1 cellular context compared by ENCODE assay signal in the genomic region with DNA sequence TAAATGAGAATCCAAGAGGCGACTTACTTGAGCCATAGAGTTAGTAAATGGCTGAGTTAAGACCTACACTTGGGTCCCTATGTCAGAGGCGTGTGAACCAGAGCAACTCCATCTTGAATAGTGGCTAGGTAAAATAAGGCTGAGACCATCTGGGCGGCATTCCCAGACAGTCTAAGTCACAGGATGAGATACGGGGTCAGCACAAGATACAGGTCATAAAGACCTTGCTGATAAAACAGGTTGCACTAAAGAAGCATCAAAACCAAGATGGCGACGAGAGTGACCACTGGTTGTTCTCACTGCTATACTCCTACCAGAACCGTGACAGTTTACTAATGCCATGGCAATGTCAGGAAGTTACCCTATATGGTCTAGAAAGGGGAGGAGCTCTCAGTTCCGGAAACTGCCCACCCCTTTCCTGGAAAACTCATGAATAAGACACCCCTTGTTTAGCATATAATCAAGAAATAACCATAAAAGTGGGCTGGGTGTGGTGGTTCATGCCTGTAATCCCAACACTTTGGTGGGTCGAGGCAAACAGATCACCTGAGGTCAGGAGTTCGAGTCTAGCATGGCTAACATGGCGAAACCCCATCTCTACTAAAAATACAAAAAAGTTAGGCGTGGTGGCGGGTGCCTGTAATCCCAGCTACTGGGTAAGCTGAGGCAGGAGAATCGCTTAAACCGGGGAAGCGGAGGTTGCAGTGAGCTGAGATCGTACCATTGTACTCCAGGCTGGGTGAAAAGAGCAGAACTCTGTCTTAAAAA.
TF ChIP-seq lines count a peak whose summit lies in the region.

No MANE protein-coding gene starts in this region.

TF ChIP-seq in K562, 482 proteins besides CTCF, POLR2A, EP300 and RAD21 (continued from another document and continues in another):
- TF ChIP-seq TEAD2 (tag; IDR thresholded peaks at IDR 0.05) (peak; percentile 99), FOXP1 (CRISPR knock-in tag; IDR thresholded peaks at IDR 0.05) (no peak), ZNF184 (CRISPR knock-in tag; IDR thresholded peaks at IDR 0.05) (no peak), ZNF766 (CRISPR knock-in tag; conservative IDR thresholded peaks at IDR 0.05) (peak; percentile 100), TARDBP (IDR thresholded peaks at IDR 0.05) (no peak), ZNF133 (CRISPR knock-in tag; IDR thresholded peaks at IDR 0.05) (peak; percentile 98), KLF10 (CRISPR knock-in tag; IDR thresholded peaks at IDR 0.05) (peak; percentile 91), ZC3H8 (IDR thresholded peaks at IDR 0.05) (no peak), POLR3G (IDR thresholded peaks at IDR 0.05; ENCODE audit: extremely low read depth, insufficient read length, insufficient replicate concordance) (no peak), ZNF197 (CRISPR knock-in tag; IDR thresholded peaks at IDR 0.05; ENCODE audit: low read depth) (peak; percentile 100), ZNF717 (CRISPR knock-in tag; IDR thresholded peaks at IDR 0.05) (peak; percentile 96), SIN3B (IDR thresholded peaks at IDR 0.05; ENCODE audit: low read depth) (no peak), TCF3 (CRISPR knock-in tag; IDR thresholded peaks at IDR 0.05) (no peak), ZNF253 (CRISPR knock-in tag; conservative IDR thresholded peaks at IDR 0.05) (peak; percentile 86), KAT8 (IDR thresholded peaks at IDR 0.05; ENCODE audit: low read depth) (no peak), TBP (optimal IDR thresholded peaks at IDR 0.05; ENCODE audit: low read depth, low read length) (peak; percentile 56), SAFB2 (IDR thresholded peaks at IDR 0.05; ENCODE audit: borderline replicate concordance, low read depth, low read length, severe bottlenecking) (no peak), TCF7L2 (IDR thresholded peaks at IDR 0.05; ENCODE audit: low read depth, low read length) (no peak), MED1 (CRISPR knock-in tag; IDR thresholded peaks at IDR 0.05; ENCODE audit: borderline replicate concordance) (no peak), TEAD4 (IDR thresholded peaks at IDR 0.05; ENCODE audit: low read length) (no peak), TEAD4 (CRISPR knock-in tag; IDR thresholded peaks at IDR 0.05; ENCODE audit: borderline replicate concordance) (no peak)
- TF ChIP-seq, protein P1, sequence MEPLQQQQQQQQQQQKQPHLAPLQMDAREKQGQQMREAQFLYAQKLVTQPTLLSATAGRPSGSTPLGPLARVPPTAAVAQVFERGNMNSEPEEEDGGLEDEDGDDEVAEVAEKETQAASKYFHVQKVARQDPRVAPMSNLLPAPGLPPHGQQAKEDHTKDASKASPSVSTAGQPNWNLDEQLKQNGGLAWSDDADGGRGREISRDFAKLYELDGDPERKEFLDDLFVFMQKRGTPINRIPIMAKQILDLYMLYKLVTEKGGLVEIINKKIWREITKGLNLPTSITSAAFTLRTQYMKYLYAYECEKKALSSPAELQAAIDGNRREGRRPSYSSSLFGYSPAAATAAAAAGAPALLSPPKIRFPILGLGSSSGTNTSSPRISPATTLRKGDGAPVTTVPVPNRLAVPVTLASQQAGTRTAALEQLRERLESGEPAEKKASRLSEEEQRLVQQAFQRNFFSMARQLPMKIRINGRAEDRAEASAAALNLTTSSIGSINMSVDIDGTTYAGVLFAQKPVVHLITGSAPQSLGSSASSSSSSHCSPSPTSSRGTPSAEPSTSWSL (CRISPR knock-in tag; IDR thresholded peaks at IDR 0.05; ENCODE audit: borderline replicate concordance) = peak; percentile 99; the same call in 1 of the 2 replicates
- TF ChIP-seq, protein P2, sequence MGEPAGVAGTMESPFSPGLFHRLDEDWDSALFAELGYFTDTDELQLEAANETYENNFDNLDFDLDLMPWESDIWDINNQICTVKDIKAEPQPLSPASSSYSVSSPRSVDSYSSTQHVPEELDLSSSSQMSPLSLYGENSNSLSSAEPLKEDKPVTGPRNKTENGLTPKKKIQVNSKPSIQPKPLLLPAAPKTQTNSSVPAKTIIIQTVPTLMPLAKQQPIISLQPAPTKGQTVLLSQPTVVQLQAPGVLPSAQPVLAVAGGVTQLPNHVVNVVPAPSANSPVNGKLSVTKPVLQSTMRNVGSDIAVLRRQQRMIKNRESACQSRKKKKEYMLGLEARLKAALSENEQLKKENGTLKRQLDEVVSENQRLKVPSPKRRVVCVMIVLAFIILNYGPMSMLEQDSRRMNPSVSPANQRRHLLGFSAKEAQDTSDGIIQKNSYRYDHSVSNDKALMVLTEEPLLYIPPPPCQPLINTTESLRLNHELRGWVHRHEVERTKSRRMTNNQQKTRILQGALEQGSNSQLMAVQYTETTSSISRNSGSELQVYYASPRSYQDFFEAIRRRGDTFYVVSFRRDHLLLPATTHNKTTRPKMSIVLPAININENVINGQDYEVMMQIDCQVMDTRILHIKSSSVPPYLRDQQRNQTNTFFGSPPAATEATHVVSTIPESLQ (CRISPR knock-in tag; IDR thresholded peaks at IDR 0.05) = no peak
- TF ChIP-seq, protein P3, sequence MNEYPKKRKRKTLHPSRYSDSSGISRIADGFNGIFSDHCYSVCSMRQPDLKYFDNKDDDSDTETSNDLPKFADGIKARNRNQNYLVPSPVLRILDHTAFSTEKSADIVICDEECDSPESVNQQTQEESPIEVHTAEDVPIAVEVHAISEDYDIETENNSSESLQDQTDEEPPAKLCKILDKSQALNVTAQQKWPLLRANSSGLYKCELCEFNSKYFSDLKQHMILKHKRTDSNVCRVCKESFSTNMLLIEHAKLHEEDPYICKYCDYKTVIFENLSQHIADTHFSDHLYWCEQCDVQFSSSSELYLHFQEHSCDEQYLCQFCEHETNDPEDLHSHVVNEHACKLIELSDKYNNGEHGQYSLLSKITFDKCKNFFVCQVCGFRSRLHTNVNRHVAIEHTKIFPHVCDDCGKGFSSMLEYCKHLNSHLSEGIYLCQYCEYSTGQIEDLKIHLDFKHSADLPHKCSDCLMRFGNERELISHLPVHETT (CRISPR knock-in tag; conservative IDR thresholded peaks at IDR 0.05 in 1 of 2, IDR thresholded peaks at IDR 0.05 in 1 of 2) = peak in 1 of 2 experiments; percentile 100; a peak in 2 of 4 replicates
- TF ChIP-seq, protein P4, sequence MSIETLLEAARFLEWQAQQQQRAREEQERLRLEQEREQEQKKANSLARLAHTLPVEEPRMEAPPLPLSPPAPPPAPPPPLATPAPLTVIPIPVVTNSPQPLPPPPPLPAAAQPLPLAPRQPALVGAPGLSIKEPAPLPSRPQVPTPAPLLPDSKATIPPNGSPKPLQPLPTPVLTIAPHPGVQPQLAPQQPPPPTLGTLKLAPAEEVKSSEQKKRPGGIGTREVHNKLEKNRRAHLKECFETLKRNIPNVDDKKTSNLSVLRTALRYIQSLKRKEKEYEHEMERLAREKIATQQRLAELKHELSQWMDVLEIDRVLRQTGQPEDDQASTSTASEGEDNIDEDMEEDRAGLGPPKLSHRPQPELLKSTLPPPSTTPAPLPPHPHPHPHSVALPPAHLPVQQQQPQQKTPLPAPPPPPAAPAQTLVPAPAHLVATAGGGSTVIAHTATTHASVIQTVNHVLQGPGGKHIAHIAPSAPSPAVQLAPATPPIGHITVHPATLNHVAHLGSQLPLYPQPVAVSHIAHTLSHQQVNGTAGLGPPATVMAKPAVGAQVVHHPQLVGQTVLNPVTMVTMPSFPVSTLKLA (conservative IDR thresholded peaks at IDR 0.05) = no peak
- TF ChIP-seq, protein P5, sequence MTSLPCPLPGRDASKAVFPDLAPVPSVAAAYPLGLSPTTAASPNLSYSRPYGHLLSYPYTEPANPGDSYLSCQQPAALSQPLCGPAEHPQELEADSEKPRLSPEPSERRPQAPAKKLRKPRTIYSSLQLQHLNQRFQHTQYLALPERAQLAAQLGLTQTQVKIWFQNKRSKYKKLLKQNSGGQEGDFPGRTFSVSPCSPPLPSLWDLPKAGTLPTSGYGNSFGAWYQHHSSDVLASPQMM (CRISPR knock-in tag; IDR thresholded peaks at IDR 0.05) = peak; percentile 75
- TF ChIP-seq, protein P6, sequence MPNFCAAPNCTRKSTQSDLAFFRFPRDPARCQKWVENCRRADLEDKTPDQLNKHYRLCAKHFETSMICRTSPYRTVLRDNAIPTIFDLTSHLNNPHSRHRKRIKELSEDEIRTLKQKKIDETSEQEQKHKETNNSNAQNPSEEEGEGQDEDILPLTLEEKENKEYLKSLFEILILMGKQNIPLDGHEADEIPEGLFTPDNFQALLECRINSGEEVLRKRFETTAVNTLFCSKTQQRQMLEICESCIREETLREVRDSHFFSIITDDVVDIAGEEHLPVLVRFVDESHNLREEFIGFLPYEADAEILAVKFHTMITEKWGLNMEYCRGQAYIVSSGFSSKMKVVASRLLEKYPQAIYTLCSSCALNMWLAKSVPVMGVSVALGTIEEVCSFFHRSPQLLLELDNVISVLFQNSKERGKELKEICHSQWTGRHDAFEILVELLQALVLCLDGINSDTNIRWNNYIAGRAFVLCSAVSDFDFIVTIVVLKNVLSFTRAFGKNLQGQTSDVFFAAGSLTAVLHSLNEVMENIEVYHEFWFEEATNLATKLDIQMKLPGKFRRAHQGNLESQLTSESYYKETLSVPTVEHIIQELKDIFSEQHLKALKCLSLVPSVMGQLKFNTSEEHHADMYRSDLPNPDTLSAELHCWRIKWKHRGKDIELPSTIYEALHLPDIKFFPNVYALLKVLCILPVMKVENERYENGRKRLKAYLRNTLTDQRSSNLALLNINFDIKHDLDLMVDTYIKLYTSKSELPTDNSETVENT (CRISPR knock-in tag; IDR thresholded peaks at IDR 0.05) = no peak
- TF ChIP-seq, protein P7, sequence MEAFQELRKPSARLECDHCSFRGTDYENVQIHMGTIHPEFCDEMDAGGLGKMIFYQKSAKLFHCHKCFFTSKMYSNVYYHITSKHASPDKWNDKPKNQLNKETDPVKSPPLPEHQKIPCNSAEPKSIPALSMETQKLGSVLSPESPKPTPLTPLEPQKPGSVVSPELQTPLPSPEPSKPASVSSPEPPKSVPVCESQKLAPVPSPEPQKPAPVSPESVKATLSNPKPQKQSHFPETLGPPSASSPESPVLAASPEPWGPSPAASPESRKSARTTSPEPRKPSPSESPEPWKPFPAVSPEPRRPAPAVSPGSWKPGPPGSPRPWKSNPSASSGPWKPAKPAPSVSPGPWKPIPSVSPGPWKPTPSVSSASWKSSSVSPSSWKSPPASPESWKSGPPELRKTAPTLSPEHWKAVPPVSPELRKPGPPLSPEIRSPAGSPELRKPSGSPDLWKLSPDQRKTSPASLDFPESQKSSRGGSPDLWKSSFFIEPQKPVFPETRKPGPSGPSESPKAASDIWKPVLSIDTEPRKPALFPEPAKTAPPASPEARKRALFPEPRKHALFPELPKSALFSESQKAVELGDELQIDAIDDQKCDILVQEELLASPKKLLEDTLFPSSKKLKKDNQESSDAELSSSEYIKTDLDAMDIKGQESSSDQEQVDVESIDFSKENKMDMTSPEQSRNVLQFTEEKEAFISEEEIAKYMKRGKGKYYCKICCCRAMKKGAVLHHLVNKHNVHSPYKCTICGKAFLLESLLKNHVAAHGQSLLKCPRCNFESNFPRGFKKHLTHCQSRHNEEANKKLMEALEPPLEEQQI (IDR thresholded peaks at IDR 0.05) = no peak; the same call in 1 of the 2 replicates
- TF ChIP-seq, protein P8, sequence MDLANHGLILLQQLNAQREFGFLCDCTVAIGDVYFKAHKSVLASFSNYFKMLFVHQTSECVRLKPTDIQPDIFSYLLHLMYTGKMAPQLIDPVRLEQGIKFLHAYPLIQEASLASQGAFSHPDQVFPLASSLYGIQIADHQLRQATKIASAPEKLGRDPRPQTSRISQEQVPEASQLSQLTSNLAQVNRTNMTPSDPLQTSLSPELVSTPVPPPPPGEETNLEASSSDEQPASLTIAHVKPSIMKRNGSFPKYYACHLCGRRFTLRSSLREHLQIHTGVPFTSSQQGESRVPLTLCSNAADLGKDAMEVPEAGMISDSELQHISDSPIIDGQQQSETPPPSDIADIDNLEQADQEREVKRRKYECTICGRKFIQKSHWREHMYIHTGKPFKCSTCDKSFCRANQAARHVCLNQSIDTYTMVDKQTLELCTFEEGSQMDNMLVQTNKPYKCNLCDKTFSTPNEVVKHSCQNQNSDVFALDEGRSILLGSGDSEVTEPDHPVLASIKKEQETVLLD (IDR thresholded peaks at IDR 0.05) = no peak
